Comparison of ENCODE assay signal across 1 cellular context in the genomic region with DNA sequence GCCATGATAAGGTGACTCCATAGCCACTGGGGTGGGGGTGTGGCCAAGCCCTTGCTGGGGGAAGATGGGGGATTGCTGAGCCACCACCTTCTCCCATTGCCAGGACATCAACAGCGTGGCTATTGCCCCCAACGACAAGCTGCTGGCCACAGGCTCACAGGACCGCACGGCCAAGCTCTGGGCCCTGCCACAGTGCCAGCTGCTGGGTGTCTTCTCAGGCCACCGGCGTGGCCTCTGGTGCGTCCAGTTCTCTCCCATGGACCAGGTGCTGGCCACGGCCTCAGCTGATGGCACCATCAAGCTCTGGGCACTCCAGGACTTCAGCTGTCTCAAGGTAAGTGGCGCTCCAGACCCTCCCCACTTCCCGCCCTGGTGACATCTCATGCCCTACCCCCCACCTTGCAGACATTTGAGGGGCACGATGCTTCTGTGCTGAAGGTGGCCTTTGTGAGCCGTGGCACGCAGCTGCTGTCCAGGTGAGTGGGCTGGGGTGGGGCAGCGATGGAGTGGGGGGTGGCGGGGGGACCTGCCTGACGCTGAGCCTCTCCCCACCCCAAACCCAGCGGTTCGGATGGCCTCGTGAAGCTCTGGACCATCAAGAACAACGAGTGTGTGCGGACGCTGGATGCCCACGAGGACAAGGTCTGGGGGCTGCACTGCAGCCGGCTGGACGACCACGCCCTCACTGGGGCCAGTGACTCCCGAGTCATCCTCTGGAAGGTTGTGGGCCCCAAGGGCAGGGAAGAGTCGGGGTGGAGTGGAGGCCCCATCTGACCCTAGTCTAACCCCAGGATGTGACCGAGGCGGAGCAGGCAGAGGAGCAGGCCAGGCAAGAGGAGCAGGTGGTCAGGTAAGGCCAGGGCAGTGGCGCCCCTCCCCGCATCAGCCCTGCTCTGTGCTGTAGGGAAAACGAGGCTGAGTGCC.
TF ChIP-seq lines count a peak whose summit lies in the region.

No MANE protein-coding gene starts in this region.

TF ChIP-seq in HCT116, 20 proteins besides CTCF, POLR2A, EP300 and RAD21 (continued from another document):
- TF ChIP-seq, protein P1, sequence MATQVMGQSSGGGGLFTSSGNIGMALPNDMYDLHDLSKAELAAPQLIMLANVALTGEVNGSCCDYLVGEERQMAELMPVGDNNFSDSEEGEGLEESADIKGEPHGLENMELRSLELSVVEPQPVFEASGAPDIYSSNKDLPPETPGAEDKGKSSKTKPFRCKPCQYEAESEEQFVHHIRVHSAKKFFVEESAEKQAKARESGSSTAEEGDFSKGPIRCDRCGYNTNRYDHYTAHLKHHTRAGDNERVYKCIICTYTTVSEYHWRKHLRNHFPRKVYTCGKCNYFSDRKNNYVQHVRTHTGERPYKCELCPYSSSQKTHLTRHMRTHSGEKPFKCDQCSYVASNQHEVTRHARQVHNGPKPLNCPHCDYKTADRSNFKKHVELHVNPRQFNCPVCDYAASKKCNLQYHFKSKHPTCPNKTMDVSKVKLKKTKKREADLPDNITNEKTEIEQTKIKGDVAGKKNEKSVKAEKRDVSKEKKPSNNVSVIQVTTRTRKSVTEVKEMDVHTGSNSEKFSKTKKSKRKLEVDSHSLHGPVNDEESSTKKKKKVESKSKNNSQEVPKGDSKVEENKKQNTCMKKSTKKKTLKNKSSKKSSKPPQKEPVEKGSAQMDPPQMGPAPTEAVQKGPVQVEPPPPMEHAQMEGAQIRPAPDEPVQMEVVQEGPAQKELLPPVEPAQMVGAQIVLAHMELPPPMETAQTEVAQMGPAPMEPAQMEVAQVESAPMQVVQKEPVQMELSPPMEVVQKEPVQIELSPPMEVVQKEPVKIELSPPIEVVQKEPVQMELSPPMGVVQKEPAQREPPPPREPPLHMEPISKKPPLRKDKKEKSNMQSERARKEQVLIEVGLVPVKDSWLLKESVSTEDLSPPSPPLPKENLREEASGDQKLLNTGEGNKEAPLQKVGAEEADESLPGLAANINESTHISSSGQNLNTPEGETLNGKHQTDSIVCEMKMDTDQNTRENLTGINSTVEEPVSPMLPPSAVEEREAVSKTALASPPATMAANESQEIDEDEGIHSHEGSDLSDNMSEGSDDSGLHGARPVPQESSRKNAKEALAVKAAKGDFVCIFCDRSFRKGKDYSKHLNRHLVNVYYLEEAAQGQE (IDR thresholded peaks at IDR 0.05; ENCODE audit: low read depth): no peak
